8 cellular contexts compared by ENCODE assay signal in the genomic region with DNA sequence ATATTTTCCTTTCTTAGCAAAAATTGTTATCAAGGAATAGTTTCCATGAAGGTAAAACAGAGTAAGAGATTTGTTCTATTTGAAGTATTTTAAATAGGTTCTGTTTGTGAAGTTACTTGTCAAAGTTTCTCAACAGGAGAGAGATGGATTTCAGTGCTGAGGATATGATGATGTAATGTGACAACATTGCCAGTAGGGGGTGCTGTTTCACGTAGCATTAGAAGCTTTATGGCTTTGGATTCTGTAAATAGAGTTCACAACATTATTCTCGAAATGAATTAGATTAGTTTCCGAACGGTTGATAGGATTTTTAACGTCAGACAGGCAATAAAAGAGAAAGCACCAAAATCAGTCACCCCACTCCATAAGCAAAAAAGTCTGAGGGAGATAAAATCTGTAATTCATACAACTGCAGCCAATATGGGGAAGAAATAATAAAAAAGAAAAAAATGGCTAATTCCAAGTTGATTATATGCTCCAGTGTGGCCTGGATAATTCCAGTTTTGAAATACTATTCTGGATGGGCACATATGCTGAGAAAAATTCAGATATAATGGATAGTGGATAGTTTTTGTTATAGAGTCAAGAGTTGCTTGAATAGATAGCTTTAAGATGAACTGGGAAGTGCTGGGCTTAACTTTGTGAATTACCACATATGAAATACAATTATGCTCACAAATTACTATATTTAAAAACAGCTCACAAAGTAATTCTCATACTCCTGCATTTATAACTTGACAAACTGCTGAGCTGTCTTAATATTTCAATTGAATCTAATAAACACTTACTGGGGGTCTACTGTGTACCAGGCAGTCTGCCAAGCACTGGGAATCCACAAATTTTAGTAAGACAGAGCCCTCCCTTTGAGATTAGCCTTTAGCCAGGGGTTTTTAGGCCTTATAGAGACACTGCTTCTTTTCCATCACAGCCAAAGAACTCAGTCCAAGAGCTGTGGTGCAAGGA.
DNase-seq lines count a peak whose midpoint lies in the region; ATAC-seq, FAIRE-seq and TF ChIP-seq lines count a peak whose summit lies in the region.

No MANE protein-coding gene starts in this region.

- no peak overlapping the region for H3K27ac Mint-ChIP-seq in CD14-positive monocyte

- no peak overlapping the region for H2AFZ ChIP-seq in parathyroid adenoma

- DNase-seq in CD14-positive monocyte (ENCODE audit: low spot score): no peak
- DNase-seq in GM12892 (ENCODE audit: insufficient read length): no peak
- DNase-seq in NCI-H2107 (lab: John Stamatoyannopoulos, UW): peak; percentile 0
- DNase-seq in fibroblast of pulmonary artery (ENCODE audit: low read depth): peak; percentile 82
- DNase-seq in mesenteric fat pad (ENCODE audit: low spot score): no peak

- H3K27me3 Mint-ChIP-seq in CD14-positive monocyte (ENCODE audit: low read depth in 3 of 3): peaks cover 6 to 10% (median 10%) of the 10 kb centered on the region in 3 donors

- no peak overlapping the region for H3K27ac ChIP-seq in parathyroid adenoma

- no peaks in the 10 kb centered on the region for H3K36me3 ChIP-seq in parathyroid adenoma (ENCODE audit: control insufficient read depth, insufficient read depth, low read length)

- H3K4me1 Mint-ChIP-seq in CD14-positive monocyte: peaks cover 4% of the 10 kb centered on the region

- no peak overlapping the region for H3K4me3 Mint-ChIP-seq in CD14-positive monocyte

- H3K4me2 ChIP-seq in parathyroid adenoma (ENCODE audit: low read length): no peak overlapping the region

- H3K4me3 ChIP-seq in WI38 (ENCODE audit: low read depth, low read length): no peak overlapping the region
- H3K4me3 ChIP-seq in fibroblast of pulmonary artery (replicated peaks; ENCODE audit: low read depth, low read length): no peak overlapping the region
- no peak overlapping the region for H3K4me3 ChIP-seq in parathyroid adenoma (ENCODE audit: low read depth, low read length)

- no peaks in the 10 kb centered on the region for H3K9me3 ChIP-seq in parathyroid adenoma (ENCODE audit: control insufficient read depth, low read length)

- TF ChIP-seq POLR2A in GM12892 (IDR thresholded peaks at IDR 0.05; ENCODE audit: low read depth, low read length): no peak

- H3K9me3 Mint-ChIP-seq in CD14-positive monocyte: peaks cover 0 to 2% (median 0%) of the 10 kb centered on the region in 7 donors

- H3K36me3 Mint-ChIP-seq in CD14-positive monocyte: no peaks in the 10 kb centered on the region

- H3K27me3 ChIP-seq in parathyroid adenoma (ENCODE audit: control insufficient read depth, insufficient read depth, low read length): no peaks in the 10 kb centered on the region

- peak; percentile 77 for FAIRE-seq in GM12892 (lab: Jason Lieb, UNC)

- ATAC-seq in HG03045 (IDR thresholded peaks at IDR 0.05; ENCODE audit: unreplicated experiment): peak; percentile 72

- no peaks in the 10 kb centered on the region for H3K4me1 ChIP-seq in parathyroid adenoma

- TF ChIP-seq CTCF in CD14-positive monocyte (IDR thresholded peaks at IDR 0.05): peak; percentile 92
- TF ChIP-seq CTCF in WI38 (IDR thresholded peaks at IDR 0.05; ENCODE audit: low read depth, low read length): peak; percentile 59; the same call in 1 of the 2 replicates
- TF ChIP-seq CTCF in fibroblast of pulmonary artery (IDR thresholded peaks at IDR 0.05; ENCODE audit: low read length, missing control alignments): peak; percentile 87
- peak; percentile 77 for TF ChIP-seq CTCF in parathyroid adenoma (IDR thresholded peaks at IDR 0.05)

- H3K79me2 ChIP-seq in parathyroid adenoma: no peaks in the 10 kb centered on the region

- intact Hi-C loops in CD14-positive monocyte (cut with micrococcal nuclease): loop anchor here in 1 of 2 donors (10.0 kb wide), 1 partner anchor 860 kb away; no protein-coding TSS in a partner anchor

- H3K9ac ChIP-seq in parathyroid adenoma: no peak overlapping the region

Comparison
In these comparisons a context has a peak if more than half of its experiments do, and no peak if none do; other contexts are left out.
1. DNase-seq: peak in NCI-H2107 (single experiment) and fibroblast of pulmonary artery (single experiment); none in CD14-positive monocyte (single experiment), GM12892 (single experiment) and mesenteric fat pad (single experiment).
2. Peak in every context shown above with its lines, with median percentiles within 50 percentile points of each other: CTCF ChIP-seq.